Comparison of ENCODE assay signal across 19 cellular contexts in genomic region chr15:96165775-96166174, GRCh38.
DNase-seq lines count a peak whose midpoint lies in the region; ATAC-seq and TF ChIP-seq lines count a peak whose summit lies in the region.
"Had no signal": no experiment of that assay in that cellular context is flagged by ENCODE, and none has a peak within 500 bp of the region (broad histone marks: within the 10 kb centered on the region; RNA-seq: fewer than 3 reads in every experiment).

No MANE protein-coding gene starts in this region.

- H3K9me3 ChIP-seq in prostate gland: no peaks in the 10 kb centered on the region

- H3K4me3 ChIP-seq in GM23338 (no peak overlapping the region), prostate gland (no peak overlapping the region)

- no peak for TF ChIP-seq CTCF in GM23338 (conservative IDR thresholded peaks at IDR 0.05; ENCODE audit: low read depth in 2 of 2)
- TF ChIP-seq CTCF in brain (conservative IDR thresholded peaks at IDR 0.05): no peak
- TF ChIP-seq CTCF in mesothelial cell of epicardium (IDR thresholded peaks at IDR 0.05; ENCODE audit: unreplicated experiment): no peak
- TF ChIP-seq CTCF in prostate gland (IDR thresholded peaks at IDR 0.05): no peak
- no peak for TF ChIP-seq CTCF in RWPE1 (conservative IDR thresholded peaks at IDR 0.05; ENCODE audit: low read depth)

- H3K27me3 Mint-ChIP-seq in GM23338 (ENCODE audit: insufficient read depth, low read depth, poor library complexity) (peaks cover 3% of the 10 kb centered on the region), brain (no peaks in the 10 kb centered on the region), mesothelial cell of epicardium (ENCODE audit: low read depth) (no peaks in the 10 kb centered on the region)
- H3K27me3 Mint-ChIP-seq: B cell had no signal

- H3K9me3 Mint-ChIP-seq in GM23338 (peaks cover 19% of the 10 kb centered on the region), brain (peaks cover 3 to 12% (median 6%) of the 10 kb centered on the region in 5 experiments), mesothelial cell of epicardium (peaks cover 10% of the 10 kb centered on the region)

- H3K4me1 Mint-ChIP-seq in GM23338 (peaks cover 25% of the 10 kb centered on the region), brain (peaks cover 39% of the 10 kb centered on the region), mesothelial cell of epicardium (peaks cover 43% of the 10 kb centered on the region)
- H3K4me1 Mint-ChIP-seq: B cell had no signal

- DNase-seq in GM23338 (ENCODE audit: low spot score) (no peak), mesothelial cell of epicardium (ENCODE audit: low spot score in 2 of 2, unreplicated experiment in 2 of 2) (no peak), sciatic nerve (ENCODE audit: low spot score) (no peak), NCI-H1105 (lab: John Stamatoyannopoulos, UW) (no peak), prostate gland (ENCODE audit: low spot score) (no peak), NCI-H2196 treated with DMSO at 0.1 percent for 48 hours (lab: John Stamatoyannopoulos, UW; ENCODE audit: unreplicated experiment) (no peak), RWPE1 (ENCODE audit: low spot score) (no peak)
- DNase-seq: Caco-2; H9; NCI-H146; NCI-H2029 treated with DMSO at 0.1 percent for 48 hours; NCI-H2171 treated with DMSO at 0.1 percent for 48 hours; NCI-H446 treated with DMSO at 0.1 percent for 48 hours; NCI-H69; NK-92 treated with Interleukin-12 subunit alpha and Interleukin-12 subunit beta, amount 100 ng/mL, for 24 hours; SHP77 treated with DMSO at 0.1 percent for 48 hours had no signal

- no peak overlapping the region for H3K27ac Mint-ChIP-seq in GM23338
- H3K27ac Mint-ChIP-seq in brain: peak overlapping the region in 3 of 5 experiments; percentile 34 to 89 (median 40)
- peak overlapping the region; percentile 35 for H3K27ac Mint-ChIP-seq in mesothelial cell of epicardium
- H3K27ac Mint-ChIP-seq: B cell, H9 had no signal

- CTCF ChIA-PET in RWPE1 (lab: Yijun Ruan, JAX): interaction anchor here (0.6 kb wide), 1 partner anchor 667 kb away, joined by 5 read pairs; no protein-coding TSS in a partner anchor

- intact Hi-C loops in sciatic nerve (cut with DNase I) (no loop called here), prostate gland (cut with DNase I) (loop anchor here (10.0 kb wide), 2 partner anchors 99 to 901 kb away; no protein-coding TSS in a partner anchor)

- H3K4me3 Mint-ChIP-seq in GM23338 (no peak overlapping the region), brain (no peak overlapping the region), mesothelial cell of epicardium (no peak overlapping the region)
- H3K4me3 Mint-ChIP-seq: B cell, H9 had no signal

- ATAC-seq in GM23338: no peak
- peak; percentile 34 for ATAC-seq in sciatic nerve

- H2AFZ ChIP-seq in GM23338: peak overlapping the region; percentile 61; the same call in 1 of the 2 replicates

- H3K27ac ChIP-seq in GM23338 (ENCODE audit: low read depth) (no peak overlapping the region), prostate gland (no peak overlapping the region), RWPE1 (no peak overlapping the region)
- H3K27ac ChIP-seq: KMS-11 had no signal

- 84% methylated on average over 2 of the region's 2 CpGs for WGBS in prostate gland

- H3F3A ChIP-seq in GM23338 (replicated peaks; ENCODE audit: low read depth): no peaks in the 10 kb centered on the region

- H3K27me3 ChIP-seq in GM23338 (ENCODE audit: insufficient read depth) (no peaks in the 10 kb centered on the region), prostate gland (replicated peaks; ENCODE audit: insufficient read depth) (no peaks in the 10 kb centered on the region)

- H3K36me3 Mint-ChIP-seq in GM23338 (ENCODE audit: low read depth) (peaks cover 18% of the 10 kb centered on the region), brain (peaks cover 29% of the 10 kb centered on the region), mesothelial cell of epicardium (peaks cover 15% of the 10 kb centered on the region)

- no peaks in the 10 kb centered on the region for H3K9me2 ChIP-seq in GM23338 (ENCODE audit: insufficient read depth)

- no peak for TF ChIP-seq POLR2A in prostate gland (IDR thresholded peaks at IDR 0.05)

- H3K4me1 ChIP-seq in GM23338 (ENCODE audit: insufficient read depth) (peaks cover 35% of the 10 kb centered on the region), prostate gland (replicated peaks) (no peaks in the 10 kb centered on the region)

- H3K36me3 ChIP-seq in GM23338 (ENCODE audit: insufficient read depth) (no peaks in the 10 kb centered on the region), prostate gland (no peaks in the 10 kb centered on the region)

- no peaks in the 10 kb centered on the region for H4K20me1 ChIP-seq in GM23338 (replicated peaks; ENCODE audit: insufficient read depth)

- POLR2A ChIA-PET in RWPE1 (lab: Yijun Ruan, JAX; ENCODE audit: low non-redundant PET): no interaction called here

- no peaks in the 10 kb centered on the region for H3K79me2 ChIP-seq in GM23338 (replicated peaks; ENCODE audit: insufficient read depth)

- H3K4me2 ChIP-seq in GM23338: peak overlapping the region; percentile 66
- H3K4me2 ChIP-seq: KMS-11 had no signal

TF ChIP-seq in GM23338, 12 proteins besides CTCF, POLR2A, EP300 and RAD21:
- no peak for TF ChIP-seq POLR2AphosphoS5 (IDR thresholded peaks at IDR 0.05; ENCODE audit: low read depth)
- TF ChIP-seq, protein P1, sequence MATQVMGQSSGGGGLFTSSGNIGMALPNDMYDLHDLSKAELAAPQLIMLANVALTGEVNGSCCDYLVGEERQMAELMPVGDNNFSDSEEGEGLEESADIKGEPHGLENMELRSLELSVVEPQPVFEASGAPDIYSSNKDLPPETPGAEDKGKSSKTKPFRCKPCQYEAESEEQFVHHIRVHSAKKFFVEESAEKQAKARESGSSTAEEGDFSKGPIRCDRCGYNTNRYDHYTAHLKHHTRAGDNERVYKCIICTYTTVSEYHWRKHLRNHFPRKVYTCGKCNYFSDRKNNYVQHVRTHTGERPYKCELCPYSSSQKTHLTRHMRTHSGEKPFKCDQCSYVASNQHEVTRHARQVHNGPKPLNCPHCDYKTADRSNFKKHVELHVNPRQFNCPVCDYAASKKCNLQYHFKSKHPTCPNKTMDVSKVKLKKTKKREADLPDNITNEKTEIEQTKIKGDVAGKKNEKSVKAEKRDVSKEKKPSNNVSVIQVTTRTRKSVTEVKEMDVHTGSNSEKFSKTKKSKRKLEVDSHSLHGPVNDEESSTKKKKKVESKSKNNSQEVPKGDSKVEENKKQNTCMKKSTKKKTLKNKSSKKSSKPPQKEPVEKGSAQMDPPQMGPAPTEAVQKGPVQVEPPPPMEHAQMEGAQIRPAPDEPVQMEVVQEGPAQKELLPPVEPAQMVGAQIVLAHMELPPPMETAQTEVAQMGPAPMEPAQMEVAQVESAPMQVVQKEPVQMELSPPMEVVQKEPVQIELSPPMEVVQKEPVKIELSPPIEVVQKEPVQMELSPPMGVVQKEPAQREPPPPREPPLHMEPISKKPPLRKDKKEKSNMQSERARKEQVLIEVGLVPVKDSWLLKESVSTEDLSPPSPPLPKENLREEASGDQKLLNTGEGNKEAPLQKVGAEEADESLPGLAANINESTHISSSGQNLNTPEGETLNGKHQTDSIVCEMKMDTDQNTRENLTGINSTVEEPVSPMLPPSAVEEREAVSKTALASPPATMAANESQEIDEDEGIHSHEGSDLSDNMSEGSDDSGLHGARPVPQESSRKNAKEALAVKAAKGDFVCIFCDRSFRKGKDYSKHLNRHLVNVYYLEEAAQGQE (IDR thresholded peaks at IDR 0.05; ENCODE audit: unreplicated experiment): no peak
- TF ChIP-seq EZH2phosphoT487 (IDR thresholded peaks at IDR 0.05; ENCODE audit: unreplicated experiment): no peak
- no peak for TF ChIP-seq JUNB (IDR thresholded peaks at IDR 0.05; ENCODE audit: unreplicated experiment)
- TF ChIP-seq NANOG (IDR thresholded peaks at IDR 0.05; ENCODE audit: borderline replicate concordance): no peak
- TF ChIP-seq ETS1 (IDR thresholded peaks at IDR 0.05): no peak
